In genomic region chr19:30479231-30479630, GRCh38 we compare ENCODE assay signal across 27 cellular contexts.
DNase-seq lines count a peak whose midpoint lies in the region; ATAC-seq, FAIRE-seq and TF ChIP-seq lines count a peak whose summit lies in the region.
"Had no signal": no experiment of that assay in that cellular context is flagged by ENCODE, and none has a peak within 500 bp of the region (broad histone marks: within the 10 kb centered on the region; RNA-seq: fewer than 3 reads in every experiment).

No MANE protein-coding gene starts in this region.

- no peak for TF ChIP-seq POLR2A in K562 (conservative IDR thresholded peaks at IDR 0.05)

- WGBS in K562 (ENCODE audit: insufficient coverage, low coverage, missing lambda C conversion rate): 4% methylated on average over 7 of the region's 7 CpGs

- TF ChIP-seq EP300 in K562 (IDR thresholded peaks at IDR 0.05; ENCODE audit: low read length): no peak

- peaks cover 0 to 9% of the 10 kb centered on the region in 2 donors for H3K4me1 ChIP-seq in right atrium auricular region
- no peaks in the 10 kb centered on the region for H3K4me1 ChIP-seq in K562 (replicated peaks in 1 of 2; ENCODE audit: control insufficient read depth in 2 of 2, insufficient read depth in 2 of 2, low read length in 2 of 2)
- H3K4me1 ChIP-seq: BLaER1 treated with 17β-estradiol and CSF1 and Interleukin-3, amounts not matched to agents 10 nM and 100 nM; left lung; testis had no signal

- H3K9me1 ChIP-seq in K562 (ENCODE audit: control insufficient read depth, insufficient read depth, low read length): no peaks in the 10 kb centered on the region

- H3K4me3 ChIP-seq in right atrium auricular region: no peak overlapping the region
- H3K4me3 ChIP-seq in K562: no peak overlapping the region
- H3K4me3 ChIP-seq: BLaER1 treated with 17β-estradiol and CSF1 and Interleukin-3, amounts not matched to agents 10 nM and 100 nM; left lung; testis had no signal

- ATAC-seq in Right ventricle myocardium superior (ENCODE audit: poor library complexity) (peak; percentile 53), K562 (no peak), GM19035 (IDR thresholded peaks at IDR 0.05; ENCODE audit: unreplicated experiment) (no peak)
- ATAC-seq: esophagus mucosa; HCT116; left lung; natural killer cell treated with Interleukin-12 subunit alpha and Interleukin-12 subunit beta and Interleukin-15 and Interleukin-18, amount 100 ng/mL, for 72 hours; stimulated activated memory B cell treated with anti-CD40 and anti-IgM and Interleukin-4, amounts not matched to agents 10 μg/mL and 1 μg/mL and 100 μg/mL, for 72 hours; WTC11 had no signal

- H3K36me3 ChIP-seq in right atrium auricular region (no peaks in the 10 kb centered on the region), K562 (ENCODE audit: control insufficient read depth, insufficient read depth, low read length) (no peaks in the 10 kb centered on the region)
- H3K36me3 ChIP-seq: BLaER1 treated with 17β-estradiol and CSF1 and Interleukin-3, amounts not matched to agents 10 nM and 100 nM; left lung had no signal

- no peak for TF ChIP-seq RAD21 in K562 (CRISPR knock-in tag; conservative IDR thresholded peaks at IDR 0.05 in 1 of 2, IDR thresholded peaks at IDR 0.05 in 1 of 2)

- H3K4me2 ChIP-seq in K562 (ENCODE audit: insufficient read depth, low read length): no peak overlapping the region
- H3K4me2 ChIP-seq: BLaER1 treated with 17β-estradiol and CSF1 and Interleukin-3, amounts not matched to agents 10 nM and 100 nM had no signal

- H3K9me3 ChIP-seq in right atrium auricular region (no peaks in the 10 kb centered on the region), K562 (replicated peaks; ENCODE audit: control insufficient read depth, insufficient read depth, low read depth, low read length) (no peaks in the 10 kb centered on the region)
- H3K9me3 ChIP-seq: BLaER1 treated with 17β-estradiol and CSF1 and Interleukin-3, amounts not matched to agents 10 nM and 100 nM; left lung; testis had no signal

- H2AFZ ChIP-seq in K562 (ENCODE audit: low read depth, low read length): no peak overlapping the region

- in situ Hi-C loops in K562 (cut with MboI): no loop called here

- CTCF ChIA-PET in K562 (lab: Yijun Ruan, JAX; ENCODE audit: low intra/inter-chr PET ratio): no interaction called here

- H3K27me3 ChIP-seq in right atrium auricular region (no peaks in the 10 kb centered on the region), K562 (ENCODE audit: control insufficient read depth in 2 of 2, insufficient read depth in 2 of 2, low read length in 2 of 2) (peaks cover 0 to 8% of the 10 kb centered on the region in 2 experiments; a peak in 1 of 5 replicates), layer of hippocampus (ENCODE audit: control insufficient read depth, insufficient read depth, low read length) (no peaks in the 10 kb centered on the region)
- H3K27me3 ChIP-seq: BLaER1 treated with 17β-estradiol and CSF1 and Interleukin-3, amounts not matched to agents 10 nM and 100 nM; testis had no signal

- intact Hi-C loops in Right ventricle myocardium superior (cut with DNase I) (no loop called here), K562 (cut with micrococcal nuclease) (no loop called here)

- no TSS peak for BruUV-seq in K562 (replicated peaks; lab: Mats Ljungman, UMichigan)

- no peaks in the 10 kb centered on the region for H4K20me1 ChIP-seq in K562 (replicated peaks; ENCODE audit: control insufficient read depth, insufficient read depth, low read length)
- H4K20me1 ChIP-seq: BLaER1 treated with 17β-estradiol and CSF1 and Interleukin-3, amounts not matched to agents 10 nM and 100 nM had no signal

- no peak for TF ChIP-seq CTCF in right atrium auricular region (IDR thresholded peaks at IDR 0.05)
- TF ChIP-seq CTCF in K562 (IDR thresholded peaks at IDR 0.05 in 2 of 3, conservative IDR thresholded peaks at IDR 0.05 in 1 of 3; ENCODE audit: insufficient read depth in 2 of 3, low read depth in 1 of 3, low read length in 3 of 3): no peak

- DNase-seq in Right ventricle myocardium superior (no peak), right atrium auricular region (ENCODE audit: low spot score) (no peak), K562 (ENCODE audit: extremely low read depth in 1 of 4, low spot score in 3 of 4) (no peak), ureter (ENCODE audit: low spot score) (peak; percentile 47), NCI-H2029 treated with DMSO at 0.1 percent for 48 hours (lab: John Stamatoyannopoulos, UW) (no peak)
- no peak for DNase-seq in stimulated activated CD4-positive, alpha-beta T cell treated with anti-CD3 and anti-CD28 coated beads, Interleukin-12 subunit alpha, Interleukin-12 subunit beta, amount 100 ng/mL, for 4 hours
- DNase-seq: activated CD4-positive, alpha-beta T cell treated with anti-CD3 and anti-CD28 coated beads, Interleukin-2, amount 50 U/mL, for 4 hours; activated CD8-positive, alpha-beta memory T cell treated with anti-CD3 and anti-CD28 coated beads, Interleukin-2, amount 50 U/mL, for 48 hours; activated naive CD8-positive, alpha-beta T cell treated with anti-CD3 and anti-CD28 coated beads for 36 hours; effector CD8-positive, alpha-beta T cell; KG1; left lung; midbrain; NCI-H1694; NCI-H2171 treated with DMSO at 0.1 percent for 48 hours; NCI-H526; T-helper 9 cell; testis had no signal

- H3K9ac ChIP-seq in K562 (ENCODE audit: insufficient read depth in 1 of 2, low read depth in 2 of 2, low read length in 2 of 2): no peak overlapping the region
- H3K9ac ChIP-seq: BLaER1 treated with 17β-estradiol and CSF1 and Interleukin-3, amounts not matched to agents 10 nM and 100 nM had no signal

- FAIRE-seq in K562 (lab: Jason Lieb, UNC): no peak
- FAIRE-seq: RCC 7860 had no signal

- POLR2A ChIA-PET in K562 (lab: Yijun Ruan, JAX): interaction anchor here (0.5 kb wide), 1 partner anchor 1001 kb away, joined by 3 read pairs; no protein-coding TSS in a partner anchor

- H3K79me2 ChIP-seq in K562 (ENCODE audit: control insufficient read depth, insufficient read depth, low read length): no peaks in the 10 kb centered on the region

- H3K27ac ChIP-seq in right atrium auricular region: no peak overlapping the region
- H3K27ac ChIP-seq in K562 (ENCODE audit: extremely low read depth, low read depth, low read length): no peak overlapping the region
- H3K27ac ChIP-seq in layer of hippocampus (ENCODE audit: low read depth, low read length): peak overlapping the region; percentile 62
- H3K27ac ChIP-seq: BLaER1 treated with 17β-estradiol and CSF1 and Interleukin-3, amounts not matched to agents 10 nM and 100 nM; left lung; testis had no signal

TF ChIP-seq in K562, 482 proteins besides CTCF, POLR2A, EP300 and RAD21 (continues in another document):
- TF ChIP-seq, protein P1, sequence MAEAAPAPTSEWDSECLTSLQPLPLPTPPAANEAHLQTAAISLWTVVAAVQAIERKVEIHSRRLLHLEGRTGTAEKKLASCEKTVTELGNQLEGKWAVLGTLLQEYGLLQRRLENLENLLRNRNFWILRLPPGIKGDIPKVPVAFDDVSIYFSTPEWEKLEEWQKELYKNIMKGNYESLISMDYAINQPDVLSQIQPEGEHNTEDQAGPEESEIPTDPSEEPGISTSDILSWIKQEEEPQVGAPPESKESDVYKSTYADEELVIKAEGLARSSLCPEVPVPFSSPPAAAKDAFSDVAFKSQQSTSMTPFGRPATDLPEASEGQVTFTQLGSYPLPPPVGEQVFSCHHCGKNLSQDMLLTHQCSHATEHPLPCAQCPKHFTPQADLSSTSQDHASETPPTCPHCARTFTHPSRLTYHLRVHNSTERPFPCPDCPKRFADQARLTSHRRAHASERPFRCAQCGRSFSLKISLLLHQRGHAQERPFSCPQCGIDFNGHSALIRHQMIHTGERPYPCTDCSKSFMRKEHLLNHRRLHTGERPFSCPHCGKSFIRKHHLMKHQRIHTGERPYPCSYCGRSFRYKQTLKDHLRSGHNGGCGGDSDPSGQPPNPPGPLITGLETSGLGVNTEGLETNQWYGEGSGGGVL (CRISPR knock-in tag; IDR thresholded peaks at IDR 0.05): no peak
- TF ChIP-seq TEAD4 (IDR thresholded peaks at IDR 0.05; ENCODE audit: low read length) (no peak), TEAD4 (CRISPR knock-in tag; IDR thresholded peaks at IDR 0.05; ENCODE audit: borderline replicate concordance) (no peak), ZNF143 (CRISPR knock-in tag; IDR thresholded peaks at IDR 0.05) (no peak), RAD51 (IDR thresholded peaks at IDR 0.05; ENCODE audit: borderline replicate concordance, low read depth) (peak; percentile 32; the same call in 1 of the 2 replicates), NFXL1 (CRISPR knock-in tag; IDR thresholded peaks at IDR 0.05) (no peak), GABPA (tag; conservative IDR thresholded peaks at IDR 0.05; ENCODE audit: low read depth) (no peak), FIP1L1 (IDR thresholded peaks at IDR 0.05; ENCODE audit: low read depth, low read length, poor library complexity, severe bottlenecking) (no peak), NFRKB (IDR thresholded peaks at IDR 0.05; ENCODE audit: low read depth) (no peak), MEF2D (tag; conservative IDR thresholded peaks at IDR 0.05; ENCODE audit: low read depth) (no peak), KDM1A (IDR thresholded peaks at IDR 0.05) (no peak), MYNN (IDR thresholded peaks at IDR 0.05) (no peak), MYNN (CRISPR knock-in tag; IDR thresholded peaks at IDR 0.05) (no peak)
- TF ChIP-seq, protein P2, sequence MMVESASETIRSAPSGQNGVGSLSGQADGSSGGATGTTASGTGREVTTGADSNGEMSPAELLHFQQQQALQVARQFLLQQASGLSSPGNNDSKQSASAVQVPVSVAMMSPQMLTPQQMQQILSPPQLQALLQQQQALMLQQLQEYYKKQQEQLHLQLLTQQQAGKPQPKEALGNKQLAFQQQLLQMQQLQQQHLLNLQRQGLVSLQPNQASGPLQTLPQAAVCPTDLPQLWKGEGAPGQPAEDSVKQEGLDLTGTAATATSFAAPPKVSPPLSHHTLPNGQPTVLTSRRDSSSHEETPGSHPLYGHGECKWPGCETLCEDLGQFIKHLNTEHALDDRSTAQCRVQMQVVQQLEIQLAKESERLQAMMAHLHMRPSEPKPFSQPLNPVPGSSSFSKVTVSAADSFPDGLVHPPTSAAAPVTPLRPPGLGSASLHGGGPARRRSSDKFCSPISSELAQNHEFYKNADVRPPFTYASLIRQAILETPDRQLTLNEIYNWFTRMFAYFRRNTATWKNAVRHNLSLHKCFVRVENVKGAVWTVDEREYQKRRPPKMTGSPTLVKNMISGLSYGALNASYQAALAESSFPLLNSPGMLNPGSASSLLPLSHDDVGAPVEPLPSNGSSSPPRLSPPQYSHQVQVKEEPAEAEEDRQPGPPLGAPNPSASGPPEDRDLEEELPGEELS (CRISPR knock-in tag; IDR thresholded peaks at IDR 0.05; ENCODE audit: borderline replicate concordance): no peak
- TF ChIP-seq, protein P3, sequence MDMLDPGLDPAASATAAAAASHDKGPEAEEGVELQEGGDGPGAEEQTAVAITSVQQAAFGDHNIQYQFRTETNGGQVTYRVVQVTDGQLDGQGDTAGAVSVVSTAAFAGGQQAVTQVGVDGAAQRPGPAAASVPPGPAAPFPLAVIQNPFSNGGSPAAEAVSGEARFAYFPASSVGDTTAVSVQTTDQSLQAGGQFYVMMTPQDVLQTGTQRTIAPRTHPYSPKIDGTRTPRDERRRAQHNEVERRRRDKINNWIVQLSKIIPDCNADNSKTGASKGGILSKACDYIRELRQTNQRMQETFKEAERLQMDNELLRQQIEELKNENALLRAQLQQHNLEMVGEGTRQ (CRISPR knock-in tag; IDR thresholded peaks at IDR 0.05): peak; percentile 76
